8 cellular contexts compared by ENCODE assay signal in the genomic region with DNA sequence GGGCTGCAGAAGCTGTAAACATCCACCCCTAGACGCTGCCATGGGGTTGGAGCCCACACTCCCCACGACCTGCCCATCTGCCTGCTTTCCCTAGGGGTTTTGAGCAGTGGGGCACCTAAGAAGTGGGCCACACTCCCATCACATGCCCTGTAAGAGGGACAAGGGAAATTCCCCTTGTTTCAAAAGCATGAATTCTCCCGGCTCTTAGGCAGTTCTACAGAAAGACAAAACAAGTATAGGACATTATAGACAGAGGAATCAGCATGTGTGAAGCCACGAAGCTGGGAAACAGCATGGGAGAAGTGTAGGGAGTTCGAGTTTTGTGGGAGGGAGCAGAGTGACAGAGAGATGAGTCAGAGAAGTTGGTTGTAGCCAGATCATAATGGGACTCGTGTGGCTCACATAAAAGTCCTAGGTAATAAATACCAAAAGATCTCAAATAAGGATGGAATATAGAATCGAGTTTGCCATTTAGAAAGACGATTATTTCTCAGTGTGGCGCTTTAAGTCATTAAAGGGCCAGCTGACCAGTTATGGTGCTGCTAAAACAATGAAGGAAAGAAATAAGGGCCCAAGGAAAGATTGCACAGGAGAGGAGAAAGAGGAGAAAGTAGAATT. TPM values are rescaled to one million over a fixed set of nuclear protein-coding genes. Genes with fewer than 3 reads are reported as not detected.
A peak's percentile ranks its signal among the peaks of the same experiment; 100 is the strongest.
DNase-seq lines count a peak whose midpoint lies in the region; ATAC-seq, FAIRE-seq and TF ChIP-seq lines count a peak whose summit lies in the region.

No MANE protein-coding gene starts in this region.

- peaks cover 29% of the 10 kb centered on the region for H3K4me1 ChIP-seq in HUES48 (ENCODE audit: control insufficient read depth, insufficient read depth, low read length)
- H3K4me1 ChIP-seq in HepG2 (ENCODE audit: insufficient read depth, low read length) = peaks cover 39% of the 10 kb centered on the region
- no peaks in the 10 kb centered on the region for H3K4me1 ChIP-seq in tibial artery

- CTCF ChIA-PET in HepG2 (lab: Yijun Ruan, JAX; ENCODE audit: low intra/inter-chr PET ratio, low total read pairs) = no interaction called here

- no peak for TF ChIP-seq POLR2A in HepG2 (IDR thresholded peaks at IDR 0.05; ENCODE audit: insufficient read depth in 1 of 2, low read depth in 2 of 2, low read length in 2 of 2)

- TF ChIP-seq EP300 in HepG2 (IDR thresholded peaks at IDR 0.05; ENCODE audit: low read depth in 2 of 2, low read length in 2 of 2) (no peak), HepG2 (CRISPR knock-in tag; IDR thresholded peaks at IDR 0.05; ENCODE audit: borderline replicate concordance) (no peak)

- H3K27ac ChIP-seq in HUES48 (ENCODE audit: low read depth, low read length) (peak overlapping the region; percentile 74), HepG2 (ENCODE audit: extremely low read length, insufficient read depth, low read length) (peak overlapping the region; percentile 57), tibial artery (no peak overlapping the region)

- 36% methylated on average over 7 of the region's 9 CpGs for WGBS in HepG2 (ENCODE audit: low lambda C conversion rate)

- BruUV-seq in HepG2 (replicated peaks; lab: Mats Ljungman, UMichigan) = no TSS peak

- intact Hi-C loops in CD14-positive monocyte (cut with micrococcal nuclease) = no loop called here
- intact Hi-C loops in HepG2 (cut with micrococcal nuclease; ENCODE audit: unreplicated experiment) = no loop called here
- intact Hi-C loops in tibial artery (cut with DNase I; ENCODE audit: low total_unique reads) = no loop called here

- no peaks in the 10 kb centered on the region for H3K79me2 ChIP-seq in HepG2 (ENCODE audit: insufficient read depth, low read length)

- peaks cover 27% of the 10 kb centered on the region for H3K4me1 Mint-ChIP-seq in CD14-positive monocyte

- no peak for DNase-seq in CD14-positive monocyte (ENCODE audit: low spot score)
- DNase-seq in astrocyte of the spinal cord (ENCODE audit: low read depth, low spot score) = peak; percentile 84
- peak; percentile 31 for DNase-seq in HepG2 (ENCODE audit: low spot score)
- no peak for DNase-seq in NCI-H1048 (lab: John Stamatoyannopoulos, UW)
- no peak for DNase-seq in hippocampal formation (lab: John Stamatoyannopoulos, UW)
- DNase-seq in NCI-H2081 (lab: John Stamatoyannopoulos, UW) = no peak
- no peak for DNase-seq in tibial artery

- no peak for FAIRE-seq in HepG2 (lab: Jason Lieb, UNC)

- H3K9me3 ChIP-seq in HUES48 (ENCODE audit: control insufficient read depth, insufficient read depth, low read length) = no peaks in the 10 kb centered on the region
- H3K9me3 ChIP-seq in HepG2 (ENCODE audit: low read length) = no peaks in the 10 kb centered on the region
- no peaks in the 10 kb centered on the region for H3K9me3 ChIP-seq in tibial artery

- peak overlapping the region in 5 of 7 donors; percentile 15 to 64 (median 46) for H3K27ac Mint-ChIP-seq in CD14-positive monocyte

- H3K4me3 Mint-ChIP-seq in CD14-positive monocyte = peak overlapping the region in 1 of 2 donors; percentile 66

- no peak overlapping the region for H3K4me3 ChIP-seq in HUES48 (ENCODE audit: low read depth, low read length)
- no peak overlapping the region for H3K4me3 ChIP-seq in astrocyte of the spinal cord (ENCODE audit: low read depth, low read length)
- no peak overlapping the region for H3K4me3 ChIP-seq in HepG2 (replicated peaks in 1 of 3; ENCODE audit: insufficient read depth in 1 of 3, low read depth in 2 of 3, low read length in 3 of 3)
- H3K4me3 ChIP-seq in tibial artery = no peak overlapping the region

- peak; percentile 60 for ATAC-seq in HepG2

- H3K9me3 Mint-ChIP-seq in CD14-positive monocyte = peaks cover 0 to 3% (median 0%) of the 10 kb centered on the region in 7 donors

- no peak overlapping the region; the same call in 1 of the 2 replicates for H3K4me2 ChIP-seq in HepG2 (ENCODE audit: low read depth, low read length)

- H3K9ac ChIP-seq in HUES48 (ENCODE audit: low read depth, low read length) = no peak overlapping the region
- H3K9ac ChIP-seq in HepG2 (ENCODE audit: insufficient read depth, low read depth, low read length) = no peak overlapping the region

- peak overlapping the region; percentile 42 for H2AFZ ChIP-seq in HepG2 (ENCODE audit: low read length)

- no peaks in the 10 kb centered on the region for H3K36me3 Mint-ChIP-seq in CD14-positive monocyte

- no peaks in the 10 kb centered on the region for H4K20me1 ChIP-seq in HepG2 (ENCODE audit: insufficient read depth, low read length)

- no peaks in the 10 kb centered on the region for H3K27me3 ChIP-seq in HUES48 (ENCODE audit: control insufficient read depth, insufficient read depth, low read length)
- no peaks in the 10 kb centered on the region for H3K27me3 ChIP-seq in HepG2 (ENCODE audit: control insufficient read depth in 1 of 2, insufficient read depth in 2 of 2, low read length in 2 of 2)
- H3K27me3 ChIP-seq in tibial artery = no peaks in the 10 kb centered on the region

- no peak for TF ChIP-seq RAD21 in HepG2 (CRISPR knock-in tag; IDR thresholded peaks at IDR 0.05)

- H3K36me3 ChIP-seq in HUES48 (ENCODE audit: control insufficient read depth, insufficient read depth, low read length) (peaks cover under 1% of the 10 kb centered on the region; the same call in 1 of the 2 replicates), HepG2 (replicated peaks in 1 of 2; ENCODE audit: control insufficient read depth in 1 of 2, insufficient read depth in 2 of 2, low read length in 2 of 2) (no peaks in the 10 kb centered on the region), tibial artery (no peaks in the 10 kb centered on the region)

- TF ChIP-seq CTCF in CD14-positive monocyte (IDR thresholded peaks at IDR 0.05) = no peak
- TF ChIP-seq CTCF in astrocyte of the spinal cord (IDR thresholded peaks at IDR 0.05; ENCODE audit: low read depth, low read length) = no peak
- no peak for TF ChIP-seq CTCF in HepG2 (CRISPR knock-in tag; IDR thresholded peaks at IDR 0.05)
- TF ChIP-seq CTCF in tibial artery (IDR thresholded peaks at IDR 0.05) = no peak

- H3K27me3 Mint-ChIP-seq in CD14-positive monocyte (ENCODE audit: low read depth in 3 of 3) = peaks cover 0 to 20% (median 1%) of the 10 kb centered on the region in 3 donors

- in situ Hi-C loops in astrocyte of the spinal cord (cut with HindIII; ENCODE audit: low sequenced_read_pairs) = no loop called here
- in situ Hi-C loops in HepG2 (cut with HindIII; ENCODE audit: extremely low pct_ligation_motif_present, low pct_unique_long_range_greater_than_20kb) = no loop called here

- POLR2A ChIA-PET in HepG2 (lab: Yijun Ruan, JAX) = interaction anchor here (1.2 to 2.7 kb wide), 2 partner anchors 17 to 101 kb away, joined by 4 to 6 read pairs; a partner anchor contains a TSS

RNA-seq across cellular contexts. Expression of a gene that starts 23.9 kb away (rescaled TPM):
- polyA plus RNA-seq in CD14-positive monocyte (1 to 10 TPM; 4.6 to 8.3 TPM), HepG2 (2011; rRNA removed) (9.7 and 9.9 TPM in 2 replicates)
- 22.1 and 27.8 TPM in 2 replicates for total RNA-seq in HepG2 (2016; rRNA removed; fragmentation: Illumina TruSeq; extraction: Trizol)
- 6.1 and 11.7 TPM in 2 replicates for total RNA-seq in HepG2 (2016; cell fraction: cytosol; rRNA removed; fragmentation: Illumina TruSeq; extraction: Trizol; ENCODE audit: low read depth)
- 18.2 and 21.4 TPM in 2 replicates for total RNA-seq in HepG2 (2016; cell fraction: insoluble cytoplasmic fraction; rRNA removed; fragmentation: Illumina TruSeq; extraction: Trizol)
- total RNA-seq in HepG2 (2016; cell fraction: membrane; rRNA removed; fragmentation: Illumina TruSeq; extraction: Trizol) = 11.4 and 12.0 TPM in 2 replicates
- total RNA-seq in HepG2 (2016; cell fraction: nucleus; rRNA removed; fragmentation: Illumina TruSeq; extraction: Trizol) = 11.2 and 13.5 TPM in 2 replicates
- 6.1 and 8.9 TPM in 2 replicates for polyA plus RNA-seq in HepG2 (2011; cell fraction: cytosol; rRNA removed)
- polyA plus RNA-seq in HepG2 (2011; cell fraction: nucleus; rRNA removed) = 1.6 and 2.5 TPM in 2 replicates
- polyA plus RNA-seq in HepG2 (2012) = 9.8 and 14.9 TPM in 2 replicates
- polyA plus RNA-seq in HepG2 (2016; cell fraction: cytosol; fragmentation: Illumina TruSeq; extraction: Trizol; ENCODE audit: low read depth) = 5.3 and 7.4 TPM in 2 replicates
- 23.0 and 23.5 TPM in 2 replicates for polyA plus RNA-seq in HepG2 (2016; cell fraction: insoluble cytoplasmic fraction; fragmentation: Illumina TruSeq; extraction: Trizol; ENCODE audit: low read depth)
- polyA plus RNA-seq in HepG2 (2016; cell fraction: membrane; fragmentation: Illumina TruSeq; extraction: Trizol; ENCODE audit: low read depth) = 8.0 and 10.7 TPM in 2 replicates
- polyA plus RNA-seq in HepG2 (2016; cell fraction: nucleus; fragmentation: Illumina TruSeq; extraction: Trizol; ENCODE audit: insufficient read depth, low read depth) = 14.6 and 17.4 TPM in 2 replicates
- 1.3 and 10.9 TPM in 2 replicates for polyA minus RNA-seq in HepG2 (2011; rRNA and poly(A)+ RNA removed; ENCODE audit: low replicate concordance)
- polyA minus RNA-seq in HepG2 (2011; cell fraction: cytosol; rRNA and poly(A)+ RNA removed) = 2.9 and 3.3 TPM in 2 replicates
- polyA minus RNA-seq in HepG2 (2011; cell fraction: nucleus; rRNA and poly(A)+ RNA removed) = 2.1 and 3.2 TPM in 2 replicates

RNA-seq across cellular contexts. Expression of a gene that starts 24.0 kb away (rescaled TPM):
- polyA plus RNA-seq in CD14-positive monocyte (not detected), HepG2 (2011; rRNA removed) (not detected in 2 replicates)
- not detected in 2 replicates for total RNA-seq in HepG2 (2016; rRNA removed; fragmentation: Illumina TruSeq; extraction: Trizol)
- not detected in 2 replicates for total RNA-seq in HepG2 (2016; cell fraction: cytosol; rRNA removed; fragmentation: Illumina TruSeq; extraction: Trizol; ENCODE audit: low read depth)
- not detected in 2 replicates for total RNA-seq in HepG2 (2016; cell fraction: insoluble cytoplasmic fraction; rRNA removed; fragmentation: Illumina TruSeq; extraction: Trizol)
- not detected in 2 replicates for total RNA-seq in HepG2 (2016; cell fraction: membrane; rRNA removed; fragmentation: Illumina TruSeq; extraction: Trizol)
- total RNA-seq in HepG2 (2016; cell fraction: nucleus; rRNA removed; fragmentation: Illumina TruSeq; extraction: Trizol) = not detected in 2 replicates
- not detected in 2 replicates for polyA plus RNA-seq in HepG2 (2011; cell fraction: cytosol; rRNA removed)
- polyA plus RNA-seq in HepG2 (2011; cell fraction: nucleus; rRNA removed) = not detected in 2 replicates
- polyA plus RNA-seq in HepG2 (2012) = not detected in 2 replicates
- polyA plus RNA-seq in HepG2 (2016; cell fraction: cytosol; fragmentation: Illumina TruSeq; extraction: Trizol; ENCODE audit: low read depth) = not detected in 2 replicates
- polyA plus RNA-seq in HepG2 (2016; cell fraction: insoluble cytoplasmic fraction; fragmentation: Illumina TruSeq; extraction: Trizol; ENCODE audit: low read depth) = not detected in 2 replicates
- polyA plus RNA-seq in HepG2 (2016; cell fraction: membrane; fragmentation: Illumina TruSeq; extraction: Trizol; ENCODE audit: low read depth) = not detected in 2 replicates
- polyA plus RNA-seq in HepG2 (2016; cell fraction: nucleus; fragmentation: Illumina TruSeq; extraction: Trizol; ENCODE audit: insufficient read depth, low read depth) = not detected in 2 replicates
- polyA minus RNA-seq in HepG2 (2011; rRNA and poly(A)+ RNA removed; ENCODE audit: low replicate concordance) = not detected in 2 replicates
- polyA minus RNA-seq in HepG2 (2011; cell fraction: cytosol; rRNA and poly(A)+ RNA removed) = not detected in 2 replicates
- polyA minus RNA-seq in HepG2 (2011; cell fraction: nucleus; rRNA and poly(A)+ RNA removed) = not detected in 2 replicates

Comparison
In these comparisons a context has a peak if more than half of its experiments do, and no peak if none do; other contexts are left out.
1. DNase-seq: peak in astrocyte of the spinal cord (single experiment) and HepG2 (single experiment); none in CD14-positive monocyte (single experiment), NCI-H1048 (single experiment), hippocampal formation (0 of 2), NCI-H2081 (0 of 2) and tibial artery (0 of 2).
2. H3K27ac ChIP-seq: peak in HUES48 (single experiment) and HepG2 (single experiment); none in tibial artery (0 of 2).